In genomic region chrX:19030805-19031204, GRCh38 we compare ENCODE assay signal across 26 cellular contexts.
"Had no signal": no experiment of that assay in that cellular context is flagged by ENCODE, and none has a peak within 500 bp of the region (broad histone marks: within the 10 kb centered on the region; RNA-seq: fewer than 3 reads in every experiment).

No MANE protein-coding gene starts in this region.

- H3K27me3 Mint-ChIP-seq: memory B cell; progenitor cell of endocrine pancreas; stimulated activated naive CD8-positive, alpha-beta T cell treated with anti-CD3 and anti-CD28 coated beads, Interleukin-15, amount 100 ng/mL, for 72 hours had no signal

- H3K9ac ChIP-seq: parathyroid adenoma had no signal

- H3K4me3 Mint-ChIP-seq: immature natural killer cell; memory B cell; natural killer cell; stimulated activated naive CD8-positive, alpha-beta T cell treated with anti-CD3 and anti-CD28 coated beads, Interleukin-15, amount 100 ng/mL, for 72 hours had no signal

- ATAC-seq: left ventricle myocardium superior; lower lobe of right lung; natural killer cell; right lobe of liver; stimulated activated naive CD8-positive, alpha-beta T cell treated with anti-CD3 and anti-CD28 coated beads, Interleukin-15, amount 100 ng/mL, for 72 hours; upper lobe of right lung had no signal

- H3K4me3 ChIP-seq: coronary artery, lower lobe of right lung, right lobe of liver, smooth muscle cell, suprapubic skin, transverse colon, upper lobe of right lung, vagina had no signal

- H3K9me3 ChIP-seq: lower lobe of right lung, right lobe of liver, suprapubic skin, transverse colon, upper lobe of right lung, vagina had no signal

- H3K4me1 ChIP-seq: lower lobe of right lung, parathyroid adenoma, right lobe of liver, suprapubic skin, transverse colon, upper lobe of right lung, vagina had no signal

- H3K27ac ChIP-seq: coronary artery, lower lobe of right lung, parathyroid adenoma, right lobe of liver, suprapubic skin, transverse colon, upper lobe of right lung, vagina had no signal

- H3K36me3 Mint-ChIP-seq: immature natural killer cell, memory B cell, natural killer cell had no signal

- H3K9me3 Mint-ChIP-seq: immature natural killer cell; memory B cell; natural killer cell; stimulated activated naive CD8-positive, alpha-beta T cell treated with anti-CD3 and anti-CD28 coated beads, Interleukin-15, amount 100 ng/mL, for 72 hours had no signal

- H3K27ac Mint-ChIP-seq: immature natural killer cell; memory B cell; natural killer cell; progenitor cell of endocrine pancreas; stimulated activated naive CD8-positive, alpha-beta T cell treated with anti-CD3 and anti-CD28 coated beads, Interleukin-15, amount 100 ng/mL, for 72 hours had no signal

- H3K4me1 Mint-ChIP-seq: immature natural killer cell; memory B cell; natural killer cell; stimulated activated naive CD8-positive, alpha-beta T cell treated with anti-CD3 and anti-CD28 coated beads, Interleukin-15, amount 100 ng/mL, for 72 hours had no signal

- H3K4me2 ChIP-seq: smooth muscle cell had no signal

- H3K36me3 ChIP-seq: lower lobe of right lung, right lobe of liver, suprapubic skin, transverse colon, upper lobe of right lung, vagina had no signal

- H3K79me2 ChIP-seq: parathyroid adenoma had no signal

- DNase-seq: dermis blood vessel endothelial cell; effector memory CD4-positive, alpha-beta T cell; hypothalamus; immature natural killer cell; islet precursor cell; kidney glomerular epithelial cell; left ventricle myocardium superior; lower lobe of right lung; natural killer cell; occipital lobe; right lobe of liver; stimulated activated CD4-positive, alpha-beta T cell treated with anti-CD3 and anti-CD28 coated beads, Interleukin-12 subunit alpha, Interleukin-12 subunit beta, amount 100 ng/mL, for 4 hours; stimulated activated CD4-positive, alpha-beta T cell treated with anti-CD3 and anti-CD28 coated beads, Interleukin-1b, Interleukin-23, amount 100 ng/mL, for 48 hours; stimulated activated CD4-positive, alpha-beta T cell treated with anti-CD3 and anti-CD28 coated beads, Interleukin-4, amount 100 ng/mL, for 1 hour; stimulated activated CD8-positive, alpha-beta memory T cell treated with anti-CD3 and anti-CD28 coated beads, Interleukin-4, amount 100 ng/mL, for 48 hours; stimulated activated naive CD4-positive, alpha-beta T cell; stimulated activated naive CD8-positive, alpha-beta T cell treated with anti-CD3 and anti-CD28 coated beads, Interleukin-15, amount 100 ng/mL, for 72 hours; transverse colon; upper lobe of right lung had no signal

- H2AFZ ChIP-seq: parathyroid adenoma had no signal

- H3K27me3 ChIP-seq: right lobe of liver, suprapubic skin, transverse colon, upper lobe of right lung, vagina had no signal
